Comparison of ENCODE assay signal across 3 cellular contexts in genomic region chr13:114341003-114341777, GRCh38.
TF ChIP-seq lines count a peak whose summit lies in the region.

No MANE protein-coding gene starts in this region.

TF ChIP-seq in GM23338, 12 proteins besides CTCF, POLR2A, EP300 and RAD21 (continues in another document):
- TF ChIP-seq ZNF462 (CRISPR knock-in tag; IDR thresholded peaks at IDR 0.05), result no peak
- no peak for TF ChIP-seq NANOG (IDR thresholded peaks at IDR 0.05; ENCODE audit: borderline replicate concordance)

TF ChIP-seq in IMR-90, 13 proteins besides CTCF, POLR2A, EP300 and RAD21:
- TF ChIP-seq CHD1 (IDR thresholded peaks at IDR 0.05; ENCODE audit: low read depth, low read length) (no peak), CEBPB (IDR thresholded peaks at IDR 0.05; ENCODE audit: low read depth, low read length) (no peak), RCOR1 (IDR thresholded peaks at IDR 0.05; ENCODE audit: insufficient replicate concordance, low read length) (no peak), MXI1 (IDR thresholded peaks at IDR 0.05; ENCODE audit: borderline replicate concordance, low read depth, low read length) (no peak), SMC3 (IDR thresholded peaks at IDR 0.05; ENCODE audit: low read depth, low read length) (no peak), NFE2L2 (IDR thresholded peaks at IDR 0.05; ENCODE audit: low read depth, low read length) (no peak)
- TF ChIP-seq, protein P1, sequence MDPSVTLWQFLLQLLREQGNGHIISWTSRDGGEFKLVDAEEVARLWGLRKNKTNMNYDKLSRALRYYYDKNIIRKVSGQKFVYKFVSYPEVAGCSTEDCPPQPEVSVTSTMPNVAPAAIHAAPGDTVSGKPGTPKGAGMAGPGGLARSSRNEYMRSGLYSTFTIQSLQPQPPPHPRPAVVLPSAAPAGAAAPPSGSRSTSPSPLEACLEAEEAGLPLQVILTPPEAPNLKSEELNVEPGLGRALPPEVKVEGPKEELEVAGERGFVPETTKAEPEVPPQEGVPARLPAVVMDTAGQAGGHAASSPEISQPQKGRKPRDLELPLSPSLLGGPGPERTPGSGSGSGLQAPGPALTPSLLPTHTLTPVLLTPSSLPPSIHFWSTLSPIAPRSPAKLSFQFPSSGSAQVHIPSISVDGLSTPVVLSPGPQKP (IDR thresholded peaks at IDR 0.05; ENCODE audit: borderline replicate concordance, low read depth, low read length), result no peak

TF ChIP-seq in H1, 55 proteins besides CTCF, POLR2A, EP300 and RAD21:
- TF ChIP-seq PHF8 (conservative IDR thresholded peaks at IDR 0.05; ENCODE audit: low read depth, low read length) (no peak), GABPA (IDR thresholded peaks at IDR 0.05; ENCODE audit: borderline replicate concordance, insufficient read depth, low read length) (no peak), GTF2F1 (IDR thresholded peaks at IDR 0.05; ENCODE audit: borderline replicate concordance, low read depth, low read length) (no peak), EGR1 (IDR thresholded peaks at IDR 0.05; ENCODE audit: borderline replicate concordance, low read depth, low read length) (no peak), SRF (IDR thresholded peaks at IDR 0.05; ENCODE audit: low read depth, low read length) (no peak), JUN (IDR thresholded peaks at IDR 0.05; ENCODE audit: low read depth, low read length) (no peak), ZNF274 (IDR thresholded peaks at IDR 0.05; ENCODE audit: borderline replicate concordance, extremely low read depth, low read length) (no peak), EZH2 (IDR thresholded peaks at IDR 0.05; ENCODE audit: low read depth, low read length, severe bottlenecking) (no peak), NANOG (IDR thresholded peaks at IDR 0.05; ENCODE audit: insufficient read depth, low read depth, low read length, poor library complexity, severe bottlenecking) (no peak), HDAC2 (IDR thresholded peaks at IDR 0.05; ENCODE audit: borderline replicate concordance in 1 of 2, low read depth in 2 of 2, low read length in 2 of 2) (no peak), CBX5 (IDR thresholded peaks at IDR 0.05; ENCODE audit: low read depth, low read length) (no peak), CHD1 (IDR thresholded peaks at IDR 0.05; ENCODE audit: low read depth, low read length) (no peak), MAX (IDR thresholded peaks at IDR 0.05) (no peak), ATF3 (IDR thresholded peaks at IDR 0.05; ENCODE audit: insufficient read depth, low read depth, low read length) (no peak), SP4 (IDR thresholded peaks at IDR 0.05; ENCODE audit: low read length) (no peak)
TF ChIP-seq in H1: peak in this region for 0.
